30 cellular contexts compared by ENCODE assay signal in genomic region chr3:5112043-5112442, GRCh38.
"Had no signal": no experiment of that assay in that cellular context is flagged by ENCODE, and none has a peak within 500 bp of the region (broad histone marks: within the 10 kb centered on the region; RNA-seq: fewer than 3 reads in every experiment).

No MANE protein-coding gene starts in this region.

- H3K36me3 ChIP-seq: adrenal gland, cardiac muscle cell, colonic mucosa, left lung, lower lobe of right lung, pancreas, prostate gland, tibial nerve had no signal

- ATAC-seq: body of pancreas; left lung; lower lobe of right lung; naive thymus-derived CD8-positive, alpha-beta T cell; pancreas; sciatic nerve had no signal

- H3K4me1 Mint-ChIP-seq: activated B cell treated with CpG ODN at 0.5 μM for 24 hours, neural crest cell had no signal

- H3K36me3 Mint-ChIP-seq: activated naive CD4-positive, alpha-beta T cell treated with anti-CD3 and anti-CD28 coated beads, Interleukin-2, amount 50 U/mL, for 72 hours; naive thymus-derived CD8-positive, alpha-beta T cell; stimulated activated naive B cell treated with anti-CD40 and anti-IgM and Interleukin-4, amounts not matched to agents 10 μg/mL and 1 μg/mL and 100 μg/mL, for 72 hours had no signal

- H3K27ac Mint-ChIP-seq: activated B cell treated with CpG ODN at 0.5 μM for 24 hours; activated T-cell treated with anti-CD3 and anti-CD28 coated beads, Interleukin-2, amount 50 U/mL, for 24 hours; naive thymus-derived CD8-positive, alpha-beta T cell; stimulated activated naive B cell treated with anti-CD40 and anti-IgM and Interleukin-4, amounts not matched to agents 10 μg/mL and 1 μg/mL and 100 μg/mL, for 72 hours; T-helper 2 cell treated with Interferon-gamma antibody and Interleukin-4, amounts not matched to agents 5 μg/mL and 100 μg/mL, for 36 hours had no signal

- H3K4me3 Mint-ChIP-seq: activated B cell treated with CpG ODN at 0.5 μM for 24 hours; activated T-cell treated with anti-CD3 and anti-CD28 coated beads, Interleukin-2, amount 50 U/mL, for 24 hours; naive thymus-derived CD8-positive, alpha-beta T cell; neural crest cell; stimulated activated naive B cell treated with anti-CD40 and anti-IgM and Interleukin-4, amounts not matched to agents 10 μg/mL and 1 μg/mL and 100 μg/mL, for 72 hours; T-helper 2 cell treated with Interferon-gamma antibody and Interleukin-4, amounts not matched to agents 5 μg/mL and 100 μg/mL, for 36 hours had no signal

- DNase-seq: activated B cell treated with CpG ODN at 0.5 μM for 24 hours; activated CD8-positive, alpha-beta memory T cell treated with anti-CD3 and anti-CD28 coated beads for 24 hours; activated CD8-positive, alpha-beta memory T cell treated with anti-CD3 and anti-CD28 coated beads, Interleukin-2, amount 50 U/mL, for 4 hours; activated naive CD4-positive, alpha-beta T cell; activated T-cell treated with anti-CD3 and anti-CD28 coated beads, Interleukin-2, amount 50 U/mL, for 24 hours; aorta; body of pancreas; cerebellar nuclear complex; colonic mucosa; effector CD8-positive, alpha-beta T cell; left lung; lower lobe of right lung; mesenchymal stem cell; naive thymus-derived CD8-positive, alpha-beta T cell; nucleus accumbens; pancreas; retina; stimulated activated CD4-positive, alpha-beta T cell treated with anti-CD3 and anti-CD28 coated beads, Interleukin-4, amount 100 ng/mL, for 24 hours; stimulated activated naive B cell treated with anti-CD40 and anti-IgM and Interleukin-4, amounts not matched to agents 10 μg/mL and 1 μg/mL and 100 μg/mL, for 72 hours; T-helper 1 cell had no signal

- H3K27me3 ChIP-seq: adrenal gland, body of pancreas, cardiac muscle cell, colonic mucosa, left lung, pancreas, tibial nerve had no signal

- H3K9me3 Mint-ChIP-seq: activated B cell treated with CpG ODN at 0.5 μM for 24 hours; activated naive CD4-positive, alpha-beta T cell treated with anti-CD3 and anti-CD28 coated beads, Interleukin-2, amount 50 U/mL, for 72 hours; activated T-cell treated with anti-CD3 and anti-CD28 coated beads, Interleukin-2, amount 50 U/mL, for 24 hours; naive thymus-derived CD8-positive, alpha-beta T cell; stimulated activated naive B cell treated with anti-CD40 and anti-IgM and Interleukin-4, amounts not matched to agents 10 μg/mL and 1 μg/mL and 100 μg/mL, for 72 hours; T-helper 2 cell treated with Interferon-gamma antibody and Interleukin-4, amounts not matched to agents 5 μg/mL and 100 μg/mL, for 36 hours had no signal

- H3K27me3 Mint-ChIP-seq: activated B cell treated with CpG ODN at 0.5 μM for 24 hours; stimulated activated naive B cell treated with anti-CD40 and anti-IgM and Interleukin-4, amounts not matched to agents 10 μg/mL and 1 μg/mL and 100 μg/mL, for 72 hours had no signal

- H3K4me3 ChIP-seq: adrenal gland, body of pancreas, cardiac muscle cell, colonic mucosa, left lung, lower lobe of right lung, pancreas, prostate gland, skin epidermis, tibial nerve had no signal

- H3K27ac ChIP-seq: adrenal gland, body of pancreas, cardiac muscle cell, colonic mucosa, epithelial cell of prostate, left lung, lower lobe of right lung, pancreas, prostate gland, skin epidermis, tibial nerve had no signal
